ENCODE assay signal across 8 cellular contexts in genomic region chr15:92884813-92885461, GRCh38. TPM values are rescaled to one million over a fixed set of nuclear protein-coding genes. Genes with fewer than 3 reads are reported as not detected.
DNase-seq lines count a peak whose midpoint lies in the region; ATAC-seq, FAIRE-seq and TF ChIP-seq lines count a peak whose summit lies in the region.

No MANE protein-coding gene starts in this region.

- peaks cover 77% of the 10 kb centered on the region for H3K79me2 ChIP-seq in HepG2 (ENCODE audit: insufficient read depth, low read length)

- TF ChIP-seq EP300 in HepG2 (IDR thresholded peaks at IDR 0.05; ENCODE audit: low read depth in 2 of 2, low read length in 2 of 2) (no peak), HepG2 (CRISPR knock-in tag; IDR thresholded peaks at IDR 0.05; ENCODE audit: borderline replicate concordance) (no peak)

- CTCF ChIA-PET in HepG2 (lab: Yijun Ruan, JAX; ENCODE audit: low intra/inter-chr PET ratio, low total read pairs): no interaction called here

- H3K9ac ChIP-seq in HepG2 (ENCODE audit: insufficient read depth, low read depth, low read length): peak overlapping the region; percentile 96

- DNase-seq in AG09309 (ENCODE audit: low read depth): no peak
- DNase-seq in HT-29 (ENCODE audit: low spot score): peak; percentile 73
- no peak for DNase-seq in adrenal gland
- no peak for DNase-seq in HepG2 (ENCODE audit: low spot score)
- no peak for DNase-seq in tibial artery
- no peak for DNase-seq in GM03348 (ENCODE audit: low spot score)
- no peak for DNase-seq in COR-L47 (lab: John Stamatoyannopoulos, UW)
- no peak for DNase-seq in mesenteric fat pad (ENCODE audit: low spot score)

- H3K4me1 ChIP-seq in adrenal gland (replicated peaks in 1 of 2) (peaks cover 20 to 61% of the 10 kb centered on the region in 2 donors), HepG2 (ENCODE audit: insufficient read depth, low read length) (peaks cover 57% of the 10 kb centered on the region), tibial artery (peaks cover 0 to 59% (median 22%) of the 10 kb centered on the region in 4 donors)

- H2AFZ ChIP-seq in HepG2 (ENCODE audit: low read length): no peak overlapping the region

- TF ChIP-seq CTCF in AG09309 (IDR thresholded peaks at IDR 0.05; ENCODE audit: control insufficient read depth, insufficient read depth, low read depth, low read length, missing control alignments) (no peak), adrenal gland (IDR thresholded peaks at IDR 0.05) (no peak), HepG2 (CRISPR knock-in tag; IDR thresholded peaks at IDR 0.05) (no peak), tibial artery (IDR thresholded peaks at IDR 0.05) (no peak)

- no peak for ATAC-seq in HepG2

- H3K4me2 ChIP-seq in HepG2 (ENCODE audit: low read depth, low read length): peak overlapping the region; percentile 70

- no peaks in the 10 kb centered on the region for H3K27me3 ChIP-seq in adrenal gland
- H3K27me3 ChIP-seq in HepG2 (ENCODE audit: control insufficient read depth in 1 of 2, insufficient read depth in 2 of 2, low read length in 2 of 2): peaks cover 0 to 4% of the 10 kb centered on the region in 2 experiments; a peak in 1 of 5 replicates
- no peaks in the 10 kb centered on the region for H3K27me3 ChIP-seq in tibial artery

- no peak for FAIRE-seq in HepG2 (lab: Jason Lieb, UNC)

- peak overlapping the region; percentile 47 for H3K4me3 ChIP-seq in AG09309 (ENCODE audit: control insufficient read depth, low read depth, low read length)
- peak overlapping the region in 2 of 4 donors; percentile 93 to 99 for H3K4me3 ChIP-seq in adrenal gland
- H3K4me3 ChIP-seq in HepG2 (replicated peaks in 1 of 3; ENCODE audit: insufficient read depth in 1 of 3, low read depth in 2 of 3, low read length in 3 of 3): peak overlapping the region; percentile 64 to 99 (median 92)
- H3K4me3 ChIP-seq in tibial artery: peak overlapping the region; percentile 69 to 100

- H3K27ac ChIP-seq in adrenal gland: peak overlapping the region; percentile 32 to 100 (median 99)
- peak overlapping the region; percentile 95 for H3K27ac ChIP-seq in HepG2 (ENCODE audit: extremely low read length, insufficient read depth, low read length)
- H3K27ac ChIP-seq in tibial artery: peak overlapping the region; percentile 100

- no TSS peak for BruUV-seq in HepG2 (replicated peaks; lab: Mats Ljungman, UMichigan)

- H4K20me1 ChIP-seq in HepG2 (ENCODE audit: insufficient read depth, low read length): peaks cover 46% of the 10 kb centered on the region

- WGBS in adrenal gland, 4 donors: 0 to 1% (median 1%) methylated on average over 3 of the region's 3 CpGs
- WGBS in HepG2 (ENCODE audit: low lambda C conversion rate): 3% methylated on average over 3 of the region's 3 CpGs

- intact Hi-C loops in adrenal gland (cut with DNase I) (loop anchor here in 1 of 2 donors (5.0 kb wide), 1 partner anchor 73 kb away; no protein-coding TSS in a partner anchor), HepG2 (cut with micrococcal nuclease; ENCODE audit: unreplicated experiment) (loop anchor here (2.0 kb wide), 1 partner anchor 16 kb away; the partner anchor contains the start of gene CHD2), tibial artery (cut with DNase I; ENCODE audit: low total_unique reads) (loop anchor here (1.0 kb wide), 1 partner anchor 76 kb away; no protein-coding TSS in a partner anchor)

- POLR2A ChIA-PET in HepG2 (lab: Yijun Ruan, JAX): interaction anchor here (0.9 to 6.6 kb wide), 6 partner anchors 17 to 81 kb away, joined by 3 to 211 read pairs (median 68); partner anchors contain the start of gene CHD2

- H3K36me3 ChIP-seq in adrenal gland (replicated peaks in 1 of 2): peaks cover 0 to 21% of the 10 kb centered on the region in 2 donors
- H3K36me3 ChIP-seq in HepG2 (replicated peaks in 1 of 2; ENCODE audit: control insufficient read depth in 1 of 2, insufficient read depth in 2 of 2, low read length in 2 of 2): peaks cover 4 to 22% of the 10 kb centered on the region in 2 experiments; a peak in 4 of 5 replicates
- H3K36me3 ChIP-seq in tibial artery: peaks cover 20 to 29% (median 28%) of the 10 kb centered on the region in 3 donors

- no peak for TF ChIP-seq RAD21 in HepG2 (CRISPR knock-in tag; IDR thresholded peaks at IDR 0.05)

- H3K9me3 ChIP-seq in adrenal gland (replicated peaks in 1 of 3): no peaks in the 10 kb centered on the region
- H3K9me3 ChIP-seq in HepG2 (ENCODE audit: low read length): no peaks in the 10 kb centered on the region
- H3K9me3 ChIP-seq in tibial artery: no peaks in the 10 kb centered on the region

- no peak for TF ChIP-seq POLR2A in adrenal gland (IDR thresholded peaks at IDR 0.05)
- TF ChIP-seq POLR2A in HepG2 (IDR thresholded peaks at IDR 0.05; ENCODE audit: insufficient read depth in 1 of 2, low read depth in 2 of 2, low read length in 2 of 2): no peak

- in situ Hi-C loops in HepG2 (cut with HindIII; ENCODE audit: extremely low pct_ligation_motif_present, low pct_unique_long_range_greater_than_20kb): loop anchor here (5.0 kb wide), 1 partner anchor 73 kb away; no protein-coding TSS in a partner anchor

TF ChIP-seq in HepG2, 621 proteins besides CTCF, POLR2A, EP300 and RAD21:
- TF ChIP-seq POLR2AphosphoS2 (IDR thresholded peaks at IDR 0.05; ENCODE audit: low read depth, low read length) (0 out of 2 replicates have a peak, but pooled peaks have one; percentile 22), PHF21A (CRISPR knock-in tag; IDR thresholded peaks at IDR 0.05) (no peak), RBFOX2 (IDR thresholded peaks at IDR 0.05; ENCODE audit: low read depth, low read length) (peak; percentile 29)
- TF ChIP-seq, protein P1, sequence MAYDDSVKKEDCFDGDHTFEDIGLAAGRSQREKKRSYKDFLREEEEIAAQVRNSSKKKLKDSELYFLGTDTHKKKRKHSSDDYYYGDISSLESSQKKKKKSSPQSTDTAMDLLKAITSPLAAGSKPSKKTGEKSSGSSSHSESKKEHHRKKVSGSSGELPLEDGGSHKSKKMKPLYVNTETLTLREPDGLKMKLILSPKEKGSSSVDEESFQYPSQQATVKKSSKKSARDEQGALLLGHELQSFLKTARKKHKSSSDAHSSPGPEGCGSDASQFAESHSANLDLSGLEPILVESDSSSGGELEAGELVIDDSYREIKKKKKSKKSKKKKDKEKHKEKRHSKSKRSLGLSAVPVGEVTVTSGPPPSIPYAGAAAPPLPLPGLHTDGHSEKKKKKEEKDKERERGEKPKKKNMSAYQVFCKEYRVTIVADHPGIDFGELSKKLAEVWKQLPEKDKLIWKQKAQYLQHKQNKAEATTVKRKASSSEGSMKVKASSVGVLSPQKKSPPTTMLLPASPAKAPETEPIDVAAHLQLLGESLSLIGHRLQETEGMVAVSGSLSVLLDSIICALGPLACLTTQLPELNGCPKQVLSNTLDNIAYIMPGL (CRISPR knock-in tag; IDR thresholded peaks at IDR 0.05; ENCODE audit: borderline replicate concordance in 1 of 2, low read depth in 1 of 2): peak in 1 of 2 experiments; percentile 31; a peak in 1 of 4 replicates
- TF ChIP-seq, protein P2, sequence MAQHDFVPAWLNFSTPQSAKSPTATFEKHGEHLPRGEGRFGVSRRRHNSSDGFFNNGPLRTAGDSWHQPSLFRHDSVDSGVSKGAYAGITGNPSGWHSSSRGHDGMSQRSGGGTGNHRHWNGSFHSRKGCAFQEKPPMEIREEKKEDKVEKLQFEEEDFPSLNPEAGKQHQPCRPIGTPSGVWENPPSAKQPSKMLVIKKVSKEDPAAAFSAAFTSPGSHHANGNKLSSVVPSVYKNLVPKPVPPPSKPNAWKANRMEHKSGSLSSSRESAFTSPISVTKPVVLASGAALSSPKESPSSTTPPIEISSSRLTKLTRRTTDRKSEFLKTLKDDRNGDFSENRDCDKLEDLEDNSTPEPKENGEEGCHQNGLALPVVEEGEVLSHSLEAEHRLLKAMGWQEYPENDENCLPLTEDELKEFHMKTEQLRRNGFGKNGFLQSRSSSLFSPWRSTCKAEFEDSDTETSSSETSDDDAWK (CRISPR knock-in tag; IDR thresholded peaks at IDR 0.05): no peak
TF ChIP-seq in HepG2: peak in this region for 3.

RNA-seq across cellular contexts. Expression of gene CHD2, which starts 15.2 kb away (rescaled TPM):
- 55.1 and 74.0 TPM in 2 replicates for total RNA-seq in HT-29 (2014; rRNA removed; shearing (Covaris generic))
- 100 to 1,000 TPM in 2 of 8 donors, 10 to 100 TPM in 6; 41.3 to 115 (median 83.1) TPM for total RNA-seq in adrenal gland
- 10 to 100 TPM; 40.1 to 60.2 (median 50.3) TPM for polyA plus RNA-seq in adrenal gland
- total RNA-seq in HepG2 (2016; rRNA removed; fragmentation: Illumina TruSeq; extraction: Trizol): 47.3 and 54.1 TPM in 2 replicates
- 130 and 158 TPM in 2 replicates for total RNA-seq in HepG2 (2016; cell fraction: cytosol; rRNA removed; fragmentation: Illumina TruSeq; extraction: Trizol; ENCODE audit: low read depth)
- 50.1 and 51.1 TPM in 2 replicates for total RNA-seq in HepG2 (2016; cell fraction: insoluble cytoplasmic fraction; rRNA removed; fragmentation: Illumina TruSeq; extraction: Trizol)
- total RNA-seq in HepG2 (2016; cell fraction: membrane; rRNA removed; fragmentation: Illumina TruSeq; extraction: Trizol): 43.6 and 53.4 TPM in 2 replicates
- total RNA-seq in HepG2 (2016; cell fraction: nucleus; rRNA removed; fragmentation: Illumina TruSeq; extraction: Trizol): 176 and 185 TPM in 2 replicates
- 54.0 and 71.7 TPM in 2 replicates for polyA plus RNA-seq in HepG2 (2011; rRNA removed)
- polyA plus RNA-seq in HepG2 (2011; cell fraction: cytosol; rRNA removed): 36.6 and 46.4 TPM in 2 replicates
- polyA plus RNA-seq in HepG2 (2011; cell fraction: nucleus; rRNA removed): 160 and 205 TPM in 2 replicates
- polyA plus RNA-seq in HepG2 (2012): 51.4 and 60.1 TPM in 2 replicates
- 2.6 and 2.7 TPM in 2 replicates for polyA plus RNA-seq in HepG2 (2016; cell fraction: cytosol; fragmentation: Illumina TruSeq; extraction: Trizol; ENCODE audit: low read depth)
- 33.4 and 39.2 TPM in 2 replicates for polyA plus RNA-seq in HepG2 (2016; cell fraction: insoluble cytoplasmic fraction; fragmentation: Illumina TruSeq; extraction: Trizol; ENCODE audit: low read depth)
- polyA plus RNA-seq in HepG2 (2016; cell fraction: membrane; fragmentation: Illumina TruSeq; extraction: Trizol; ENCODE audit: low read depth): 5.7 and 7.2 TPM in 2 replicates
- 104 and 120 TPM in 2 replicates for polyA plus RNA-seq in HepG2 (2016; cell fraction: nucleus; fragmentation: Illumina TruSeq; extraction: Trizol; ENCODE audit: insufficient read depth, low read depth)
- 70.2 and 75.7 TPM in 2 replicates for polyA minus RNA-seq in HepG2 (2011; rRNA and poly(A)+ RNA removed; ENCODE audit: low replicate concordance)
- polyA minus RNA-seq in HepG2 (2011; cell fraction: cytosol; rRNA and poly(A)+ RNA removed): 53.5 and 70.4 TPM in 2 replicates
- 605 and 632 TPM in 2 replicates for polyA minus RNA-seq in HepG2 (2011; cell fraction: nucleus; rRNA and poly(A)+ RNA removed)
- total RNA-seq in mesenteric fat pad: 90.9 TPM
